Comparison of ENCODE assay signal across 12 cellular contexts in genomic region chr6:34226731-34227586, GRCh38. TPM values are rescaled to one million over a fixed set of nuclear protein-coding genes. Genes with fewer than 3 reads are reported as not detected.
DNase-seq lines count a peak whose midpoint lies in the region; ATAC-seq and TF ChIP-seq lines count a peak whose summit lies in the region.
"Had no signal": no experiment of that assay in that cellular context is flagged by ENCODE, and none has a peak within 500 bp of the region (broad histone marks: within the 10 kb centered on the region; RNA-seq: fewer than 3 reads in every experiment).

No MANE protein-coding gene starts in this region.

- H3K27ac ChIP-seq in HUES64 (ENCODE audit: low read depth, low read length), result peak overlapping the region; percentile 77

- no peaks in the 10 kb centered on the region for H3K9me3 ChIP-seq in HUES64 (ENCODE audit: insufficient read depth, low read depth, low read length)

- no peaks in the 10 kb centered on the region for H3K9me3 Mint-ChIP-seq in WTC11
- peaks cover 0 to 2% (median 0%) of the 10 kb centered on the region in 9 donors for H3K9me3 Mint-ChIP-seq in naive thymus-derived CD8-positive, alpha-beta T cell
- H3K9me3 Mint-ChIP-seq: activated T-cell treated with anti-CD3 and anti-CD28 coated beads, Interleukin-2, amount 50 U/mL, for 24 hours had no signal

- TF ChIP-seq CTCF in WTC11 (IDR thresholded peaks at IDR 0.05), result no peak

- CTCF ChIA-PET in WTC11 (lab: Charles Lee), result interaction anchor here (0.6 to 1.7 kb wide), 13 partner anchors 10 to 562 kb away, joined by 3 to 24 read pairs (median 4); partner anchors contain the start of genes HMGA1 and SMIM29

- no peaks in the 10 kb centered on the region for H3K27me3 ChIP-seq in HUES64 (ENCODE audit: insufficient read depth, low read length)

- DNase-seq in ELF-1 (ENCODE audit: low read depth, low spot score), result peak; percentile 75
- DNase-seq in WTC11 (ENCODE audit: low spot score), result peak; percentile 66
- no peak for DNase-seq in naive thymus-derived CD8-positive, alpha-beta T cell
- DNase-seq in DMS79 (lab: John Stamatoyannopoulos, UW), result no peak
- no peak for DNase-seq in NCI-H2227 treated with DMSO at 0.1 percent for 48 hours (lab: John Stamatoyannopoulos, UW)
- DNase-seq: activated T-cell treated with anti-CD3 and anti-CD28 coated beads, Interleukin-2, amount 50 U/mL, for 24 hours; NCI-H2171; stimulated activated CD4-positive, alpha-beta T cell treated with anti-CD3 and anti-CD28 coated beads, Interleukin-15, amount 100 ng/mL, for 24 hours; stimulated activated naive CD8-positive, alpha-beta T cell treated with anti-CD3 and anti-CD28 coated beads, Interleukin-15, Interleukin-2, amounts not matched to agents 100 U/mL and 50 U/mL, for 24 hours had no signal

- H3K4me3 ChIP-seq in HUES64 (ENCODE audit: low read length), result no peak overlapping the region

- ATAC-seq in WTC11 (peak; percentile 35), GM19397 (IDR thresholded peaks at IDR 0.05; ENCODE audit: unreplicated experiment) (no peak), GM21825 (IDR thresholded peaks at IDR 0.05; ENCODE audit: unreplicated experiment) (no peak)
- ATAC-seq in naive thymus-derived CD8-positive, alpha-beta T cell, result no peak
- ATAC-seq: stimulated activated naive CD8-positive, alpha-beta T cell treated with anti-CD3 and anti-CD28 coated beads, Interleukin-15, Interleukin-2, amounts not matched to agents 100 U/mL and 50 U/mL, for 24 hours had no signal

- no peaks in the 10 kb centered on the region for H3K36me3 Mint-ChIP-seq in WTC11
- no peaks in the 10 kb centered on the region for H3K36me3 Mint-ChIP-seq in naive thymus-derived CD8-positive, alpha-beta T cell

- H3K27me3 Mint-ChIP-seq in WTC11 (ENCODE audit: low read depth), result no peaks in the 10 kb centered on the region; the same call in 1 of the 2 replicates
- no peaks in the 10 kb centered on the region for H3K27me3 Mint-ChIP-seq in naive thymus-derived CD8-positive, alpha-beta T cell
- H3K27me3 Mint-ChIP-seq: activated T-cell treated with anti-CD3 and anti-CD28 coated beads, Interleukin-2, amount 50 U/mL, for 24 hours had no signal

- WGBS in HUES64, result 55% methylated on average over 13 of the region's 15 CpGs

- POLR2A ChIA-PET in WTC11 (lab: Charles Lee), result interaction anchor here (0.6 to 2.1 kb wide), 11 partner anchors 10 to 1004 kb away, joined by 3 to 41 read pairs (median 4); partner anchors contain the start of genes GRM4, HMGA1 and SMIM29
- POLR2A ChIA-PET in naive thymus-derived CD8-positive, alpha-beta T cell (lab: Charles Lee), result interaction anchor here (3.1 kb wide), 1 partner anchor 10 kb away, joined by 22 read pairs; the partner anchor contains the start of gene HMGA1

- H3K9ac ChIP-seq in HUES64 (ENCODE audit: low read depth, low read length), result peak overlapping the region; percentile 51

- H3K27ac Mint-ChIP-seq in WTC11, result peak overlapping the region; percentile 98
- peak overlapping the region in 8 of 10 donors; percentile 27 to 75 (median 67) for H3K27ac Mint-ChIP-seq in naive thymus-derived CD8-positive, alpha-beta T cell
- H3K27ac Mint-ChIP-seq: activated T-cell treated with anti-CD3 and anti-CD28 coated beads, Interleukin-2, amount 50 U/mL, for 24 hours had no signal

- H3K4me1 ChIP-seq in HUES64 (ENCODE audit: insufficient read depth, low read length), result peaks cover 32% of the 10 kb centered on the region

- peaks cover 55% of the 10 kb centered on the region for H3K4me1 Mint-ChIP-seq in WTC11
- H3K4me1 Mint-ChIP-seq in naive thymus-derived CD8-positive, alpha-beta T cell, result peaks cover 6 to 41% (median 15%) of the 10 kb centered on the region in 4 donors

- H3K4me3 Mint-ChIP-seq in WTC11, result peak overlapping the region; percentile 20; the same call in 1 of the 2 replicates
- no peak overlapping the region for H3K4me3 Mint-ChIP-seq in naive thymus-derived CD8-positive, alpha-beta T cell
- H3K4me3 Mint-ChIP-seq: activated T-cell treated with anti-CD3 and anti-CD28 coated beads, Interleukin-2, amount 50 U/mL, for 24 hours had no signal

- no peaks in the 10 kb centered on the region for H3K36me3 ChIP-seq in HUES64 (ENCODE audit: insufficient read depth, low read length)

TF ChIP-seq in WTC11, 78 proteins besides CTCF, POLR2A, EP300 and RAD21:
- TF ChIP-seq ZNF423 (CRISPR knock-in tag; IDR thresholded peaks at IDR 0.05) (peak; percentile 18; the same call in 1 of the 2 replicates), EMX1 (CRISPR knock-in tag; IDR thresholded peaks at IDR 0.05) (no peak), MXD4 (CRISPR knock-in tag; IDR thresholded peaks at IDR 0.05; ENCODE audit: borderline replicate concordance) (no peak), RELA (CRISPR knock-in tag; IDR thresholded peaks at IDR 0.05; ENCODE audit: borderline replicate concordance) (no peak), RORB (CRISPR knock-in tag; IDR thresholded peaks at IDR 0.05) (no peak), MYBL2 (CRISPR knock-in tag; IDR thresholded peaks at IDR 0.05) (0 out of 2 replicates have a peak, but pooled peaks have one; percentile 27)
- TF ChIP-seq, protein P1, sequence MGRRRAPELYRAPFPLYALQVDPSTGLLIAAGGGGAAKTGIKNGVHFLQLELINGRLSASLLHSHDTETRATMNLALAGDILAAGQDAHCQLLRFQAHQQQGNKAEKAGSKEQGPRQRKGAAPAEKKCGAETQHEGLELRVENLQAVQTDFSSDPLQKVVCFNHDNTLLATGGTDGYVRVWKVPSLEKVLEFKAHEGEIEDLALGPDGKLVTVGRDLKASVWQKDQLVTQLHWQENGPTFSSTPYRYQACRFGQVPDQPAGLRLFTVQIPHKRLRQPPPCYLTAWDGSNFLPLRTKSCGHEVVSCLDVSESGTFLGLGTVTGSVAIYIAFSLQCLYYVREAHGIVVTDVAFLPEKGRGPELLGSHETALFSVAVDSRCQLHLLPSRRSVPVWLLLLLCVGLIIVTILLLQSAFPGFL (CRISPR knock-in tag; IDR thresholded peaks at IDR 0.05; ENCODE audit: borderline replicate concordance), result no peak
- TF ChIP-seq, protein P2, sequence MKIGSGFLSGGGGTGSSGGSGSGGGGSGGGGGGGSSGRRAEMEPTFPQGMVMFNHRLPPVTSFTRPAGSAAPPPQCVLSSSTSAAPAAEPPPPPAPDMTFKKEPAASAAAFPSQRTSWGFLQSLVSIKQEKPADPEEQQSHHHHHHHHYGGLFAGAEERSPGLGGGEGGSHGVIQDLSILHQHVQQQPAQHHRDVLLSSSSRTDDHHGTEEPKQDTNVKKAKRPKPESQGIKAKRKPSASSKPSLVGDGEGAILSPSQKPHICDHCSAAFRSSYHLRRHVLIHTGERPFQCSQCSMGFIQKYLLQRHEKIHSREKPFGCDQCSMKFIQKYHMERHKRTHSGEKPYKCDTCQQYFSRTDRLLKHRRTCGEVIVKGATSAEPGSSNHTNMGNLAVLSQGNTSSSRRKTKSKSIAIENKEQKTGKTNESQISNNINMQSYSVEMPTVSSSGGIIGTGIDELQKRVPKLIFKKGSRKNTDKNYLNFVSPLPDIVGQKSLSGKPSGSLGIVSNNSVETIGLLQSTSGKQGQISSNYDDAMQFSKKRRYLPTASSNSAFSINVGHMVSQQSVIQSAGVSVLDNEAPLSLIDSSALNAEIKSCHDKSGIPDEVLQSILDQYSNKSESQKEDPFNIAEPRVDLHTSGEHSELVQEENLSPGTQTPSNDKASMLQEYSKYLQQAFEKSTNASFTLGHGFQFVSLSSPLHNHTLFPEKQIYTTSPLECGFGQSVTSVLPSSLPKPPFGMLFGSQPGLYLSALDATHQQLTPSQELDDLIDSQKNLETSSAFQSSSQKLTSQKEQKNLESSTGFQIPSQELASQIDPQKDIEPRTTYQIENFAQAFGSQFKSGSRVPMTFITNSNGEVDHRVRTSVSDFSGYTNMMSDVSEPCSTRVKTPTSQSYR (CRISPR knock-in tag; IDR thresholded peaks at IDR 0.05), result peak; percentile 45; the same call in 1 of the 2 replicates
- TF ChIP-seq, protein P3, sequence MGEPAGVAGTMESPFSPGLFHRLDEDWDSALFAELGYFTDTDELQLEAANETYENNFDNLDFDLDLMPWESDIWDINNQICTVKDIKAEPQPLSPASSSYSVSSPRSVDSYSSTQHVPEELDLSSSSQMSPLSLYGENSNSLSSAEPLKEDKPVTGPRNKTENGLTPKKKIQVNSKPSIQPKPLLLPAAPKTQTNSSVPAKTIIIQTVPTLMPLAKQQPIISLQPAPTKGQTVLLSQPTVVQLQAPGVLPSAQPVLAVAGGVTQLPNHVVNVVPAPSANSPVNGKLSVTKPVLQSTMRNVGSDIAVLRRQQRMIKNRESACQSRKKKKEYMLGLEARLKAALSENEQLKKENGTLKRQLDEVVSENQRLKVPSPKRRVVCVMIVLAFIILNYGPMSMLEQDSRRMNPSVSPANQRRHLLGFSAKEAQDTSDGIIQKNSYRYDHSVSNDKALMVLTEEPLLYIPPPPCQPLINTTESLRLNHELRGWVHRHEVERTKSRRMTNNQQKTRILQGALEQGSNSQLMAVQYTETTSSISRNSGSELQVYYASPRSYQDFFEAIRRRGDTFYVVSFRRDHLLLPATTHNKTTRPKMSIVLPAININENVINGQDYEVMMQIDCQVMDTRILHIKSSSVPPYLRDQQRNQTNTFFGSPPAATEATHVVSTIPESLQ (CRISPR knock-in tag; IDR thresholded peaks at IDR 0.05), result no peak
- TF ChIP-seq, protein P4, sequence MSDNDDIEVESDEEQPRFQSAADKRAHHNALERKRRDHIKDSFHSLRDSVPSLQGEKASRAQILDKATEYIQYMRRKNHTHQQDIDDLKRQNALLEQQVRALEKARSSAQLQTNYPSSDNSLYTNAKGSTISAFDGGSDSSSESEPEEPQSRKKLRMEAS (CRISPR knock-in tag; IDR thresholded peaks at IDR 0.05), result peak; percentile 37; the same call in 1 of the 2 replicates

RNA-seq across cellular contexts. Expression of gene HMGA1, which starts 9.7 kb away (rescaled TPM):
- polyA plus RNA-seq in HUES64 (2013, experiment 1 of 2), result 2,125 TPM
- 2,161 TPM for polyA plus RNA-seq in HUES64 (2013, experiment 2 of 2)
- 2,446 to 2,677 TPM (median 2,610 TPM) in 3 replicates for total RNA-seq in WTC11 (2021)
- total RNA-seq in naive thymus-derived CD8-positive, alpha-beta T cell, result 10 to 100 TPM; 75.3 to 80.3 TPM
- 10 to 100 TPM; 28.0 to 40.9 (median 38.1) TPM for polyA plus RNA-seq in naive thymus-derived CD8-positive, alpha-beta T cell

RNA-seq across cellular contexts. Expression of gene SMIM29, which starts 21.8 kb away (rescaled TPM):
- polyA plus RNA-seq in HUES64 (2013, experiment 1 of 2), result 5.7 TPM
- 5.8 TPM for polyA plus RNA-seq in HUES64 (2013, experiment 2 of 2)
- 11.7 to 15.1 TPM (median 14.1 TPM) in 3 replicates for total RNA-seq in WTC11 (2021)
- total RNA-seq in naive thymus-derived CD8-positive, alpha-beta T cell, result 10 to 100 TPM; 21.0 to 21.7 TPM
- polyA plus RNA-seq in naive thymus-derived CD8-positive, alpha-beta T cell, result 10 to 100 TPM; 37.6 to 45.4 (median 45.0) TPM

Comparison
In these comparisons a context has a peak if more than half of its experiments do, and no peak if none do; other contexts are left out.
1. DNase-seq: peak in ELF-1 (single experiment) and WTC11 (single experiment); none in naive thymus-derived CD8-positive, alpha-beta T cell (0 of 10), DMS79 (single experiment) and NCI-H2227 treated with DMSO at 0.1 percent for 48 hours (single experiment).
2. RNA of gene HMGA1, which starts 9.7 kb away (total RNA-seq): 2,446 to 2,677 TPM in WTC11; 75.3 to 80.3 TPM in naive thymus-derived CD8-positive, alpha-beta T cell; every median in the first group is over 10 times any median in the second.